Comparison of ENCODE assay signal across 11 cellular contexts in the genomic region with DNA sequence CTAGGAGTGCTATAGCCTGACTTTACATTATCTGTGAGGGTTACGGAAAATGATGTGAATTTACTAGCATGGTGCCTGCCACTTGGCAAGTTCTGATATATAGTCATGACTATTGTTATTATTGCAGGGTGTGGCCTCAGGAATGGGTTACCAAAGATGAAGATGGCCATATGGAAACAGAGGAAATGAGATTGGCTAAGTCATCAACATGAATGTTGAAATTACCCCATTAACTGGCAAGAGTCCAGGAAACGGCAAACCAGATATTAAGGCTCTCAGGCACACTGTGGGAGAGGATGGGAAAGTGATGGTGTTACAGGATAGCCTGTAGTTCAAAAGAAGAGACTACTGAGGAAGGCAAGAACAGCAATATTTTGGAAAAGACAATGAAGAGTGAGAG.
DNase-seq lines count a peak whose midpoint lies in the region; ATAC-seq and TF ChIP-seq lines count a peak whose summit lies in the region.
"Had no signal": no experiment of that assay in that cellular context is flagged by ENCODE, and none has a peak within 500 bp of the region (broad histone marks: within the 10 kb centered on the region; RNA-seq: fewer than 3 reads in every experiment).

No MANE protein-coding gene starts in this region.

- H3K36me3 ChIP-seq in Loucy (ENCODE audit: insufficient read depth, low read length): peaks cover 7% of the 10 kb centered on the region; the same call in 1 of the 2 replicates
- H3K36me3 ChIP-seq in SK-N-MC (ENCODE audit: insufficient read depth, low read length): no peaks in the 10 kb centered on the region

- H3K79me2 ChIP-seq in Loucy (ENCODE audit: insufficient read depth, low read length): peaks cover 98% of the 10 kb centered on the region

- peaks cover 35% of the 10 kb centered on the region for H4K20me1 ChIP-seq in Loucy (ENCODE audit: insufficient read depth, low read length, poor library complexity, severe bottlenecking)

- DNase-seq in Daoy (ENCODE audit: low read depth): peak; percentile 58
- peak; percentile 24 for DNase-seq in SK-N-MC (ENCODE audit: low read depth, low spot score)
- peak; percentile 54 for DNase-seq in fibroblast of villous mesenchyme (ENCODE audit: low read depth)
- DNase-seq: activated CD4-positive, CD25-positive, alpha-beta regulatory T cell; DND-41; NCI-H1417 treated with DMSO at 0.1 percent for 48 hours had no signal

- no peaks in the 10 kb centered on the region for H3K9me2 ChIP-seq in Loucy (replicated peaks; ENCODE audit: low read depth, low read length)

- H3K27me3 ChIP-seq in Loucy (ENCODE audit: insufficient read depth, low read length, poor library complexity, severe bottlenecking): no peaks in the 10 kb centered on the region
- H3K27me3 ChIP-seq: body of pancreas had no signal

- H3K27ac ChIP-seq in SK-N-MC: no peak overlapping the region
- H3K27ac ChIP-seq: body of pancreas had no signal

- ATAC-seq in HG03045 (IDR thresholded peaks at IDR 0.05; ENCODE audit: unreplicated experiment) (no peak), HG02763 (IDR thresholded peaks at IDR 0.05; ENCODE audit: unreplicated experiment) (no peak), GM19467 (IDR thresholded peaks at IDR 0.05; ENCODE audit: unreplicated experiment) (no peak)
- ATAC-seq: body of pancreas had no signal

- no peak for TF ChIP-seq CTCF in Loucy (conservative IDR thresholded peaks at IDR 0.05; ENCODE audit: low read length)
- no peak for TF ChIP-seq CTCF in fibroblast of villous mesenchyme (IDR thresholded peaks at IDR 0.05; ENCODE audit: insufficient read depth, low read depth, low read length)

- H3K4me2 ChIP-seq in Loucy (ENCODE audit: low read depth, low read length, poor library complexity, severe bottlenecking): peak overlapping the region; percentile 45

- H3K4me1 ChIP-seq in Loucy (ENCODE audit: insufficient read depth, low read length, poor library complexity, severe bottlenecking): peaks cover 58% of the 10 kb centered on the region
- H3K4me1 ChIP-seq: body of pancreas had no signal

- no peak overlapping the region for H2AFZ ChIP-seq in Loucy (ENCODE audit: low read length)

- H3K9me3 ChIP-seq in Loucy (ENCODE audit: insufficient read depth, low read depth, low read length): no peaks in the 10 kb centered on the region
- no peaks in the 10 kb centered on the region for H3K9me3 ChIP-seq in SK-N-MC (ENCODE audit: low read depth, low read length)
- H3K9me3 ChIP-seq: body of pancreas had no signal

- no peak overlapping the region for H3K4me3 ChIP-seq in Loucy (ENCODE audit: low read length, poor library complexity, severe bottlenecking)
- no peak overlapping the region for H3K4me3 ChIP-seq in SK-N-MC
- no peak overlapping the region for H3K4me3 ChIP-seq in fibroblast of villous mesenchyme (ENCODE audit: low read depth, low read length)
- H3K4me3 ChIP-seq: body of pancreas had no signal

- no peaks in the 10 kb centered on the region for H3F3A ChIP-seq in Loucy (ENCODE audit: low read depth)

- H3K9ac ChIP-seq in Loucy (ENCODE audit: low read depth, low read length, poor library complexity, severe bottlenecking): no peak overlapping the region
- H3K9ac ChIP-seq in SK-N-MC (ENCODE audit: insufficient read length): no peak overlapping the region
